Comparison of ENCODE assay signal across 17 cellular contexts in the genomic region with DNA sequence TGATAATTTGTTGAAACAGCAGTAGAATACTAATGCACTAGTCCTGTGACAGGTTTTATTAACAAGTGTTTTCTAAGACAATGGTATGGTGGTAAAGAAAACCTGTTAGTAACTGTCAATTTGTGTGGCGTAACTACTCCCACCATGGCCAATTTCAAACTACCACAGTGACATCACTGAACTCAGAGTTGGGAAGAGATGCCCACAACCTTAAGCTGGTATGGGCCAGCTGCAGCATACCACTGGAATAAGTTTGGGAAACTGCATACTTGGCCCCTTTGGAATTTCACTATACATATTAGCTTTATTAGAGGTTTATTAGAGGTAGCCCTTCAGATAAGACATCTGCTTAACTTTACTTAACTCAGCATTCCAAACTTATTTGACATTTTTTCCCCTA.
"Had no signal": no experiment of that assay in that cellular context is flagged by ENCODE, and none has a peak within 500 bp of the region (broad histone marks: within the 10 kb centered on the region; RNA-seq: fewer than 3 reads in every experiment).

No MANE protein-coding gene starts in this region.

- H3K4me1 Mint-ChIP-seq: naive B cell had no signal

- H3K27me3 Mint-ChIP-seq: naive B cell had no signal

- H3K4me3 Mint-ChIP-seq: naive B cell had no signal

- H3K36me3 ChIP-seq: esophagus muscularis mucosa, gastroesophageal sphincter, heart left ventricle, left lung, lower lobe of right lung had no signal

- H3K27ac Mint-ChIP-seq: naive B cell had no signal

- H3K9me3 ChIP-seq: esophagus muscularis mucosa, gastroesophageal sphincter, heart left ventricle, left lung, lower lobe of right lung had no signal

- H3K36me3 Mint-ChIP-seq: naive B cell had no signal

- DNase-seq: dermis blood vessel endothelial cell; dorsolateral prefrontal cortex; effector CD4-positive, alpha-beta T cell; effector memory CD4-positive, alpha-beta T cell; foreskin keratinocyte; heart left ventricle; hippocampal formation; left cardiac atrium; left lung; left ventricle myocardium superior; lower lobe of right lung; mesendoderm; midbrain; naive B cell had no signal

- H3K4me3 ChIP-seq: coronary artery, dorsolateral prefrontal cortex, esophagus muscularis mucosa, gastroesophageal sphincter, heart left ventricle, left lung, lower lobe of right lung had no signal

- H3K27ac ChIP-seq: coronary artery, dorsolateral prefrontal cortex, esophagus muscularis mucosa, foreskin keratinocyte, gastroesophageal sphincter, heart left ventricle, left lung, lower lobe of right lung had no signal

- H3K4me1 ChIP-seq: esophagus muscularis mucosa, gastroesophageal sphincter, heart left ventricle, left lung, lower lobe of right lung had no signal

- H3K27me3 ChIP-seq: dorsolateral prefrontal cortex, esophagus muscularis mucosa, foreskin keratinocyte, gastroesophageal sphincter, heart left ventricle, left lung had no signal

- ATAC-seq: gastroesophageal sphincter, heart left ventricle, left cardiac atrium, left lung, left ventricle myocardium superior, lower lobe of right lung had no signal
